In genomic region chr1:52726265-52727113, GRCh38 we compare ENCODE assay signal across 8 cellular contexts. TPM values are rescaled to one million over a fixed set of nuclear protein-coding genes. Genes with fewer than 3 reads are reported as not detected.
DNase-seq lines count a peak whose midpoint lies in the region; ATAC-seq and TF ChIP-seq lines count a peak whose summit lies in the region.

Gene ZYG11B, plus strand, starts transcription at chr1:52726453. Its CDS starts 201 bp downstream, at chr1:52726654.

- H3K4me1 ChIP-seq in heart right ventricle (peaks cover 7 to 41% (median 21%) of the 10 kb centered on the region in 9 donors), upper lobe of right lung (peaks cover 18% of the 10 kb centered on the region)

- WGBS in heart right ventricle, 2 donors = 1% methylated on average over 57 to 59 of the region's 59 CpGs

- in situ Hi-C loops in GM13977 (cut with MboI; ENCODE audit: low pct_unique_long_range_greater_than_20kb, low sequenced_read_pairs, unreplicated experiment) = no loop called here

- peaks cover 19% of the 10 kb centered on the region for H3K4me1 Mint-ChIP-seq in progenitor cell of endocrine pancreas (ENCODE audit: low read depth)

- H3K4me3 ChIP-seq in heart right ventricle (peak within 1 kb of the TSS; percentile 75 to 94 (median 91)), upper lobe of right lung (peak within 1 kb of the TSS; percentile 92)

- ATAC-seq in HG02870 (IDR thresholded peaks at IDR 0.05; ENCODE audit: unreplicated experiment) (peak; percentile 92), heart right ventricle (peak; percentile 92 to 99 (median 98)), upper lobe of right lung (peak; percentile 99)

- H3K36me3 Mint-ChIP-seq in progenitor cell of endocrine pancreas (ENCODE audit: insufficient read depth) = no peaks in the 10 kb centered on the region

- no peaks in the 10 kb centered on the region for H3K9me3 ChIP-seq in heart right ventricle
- no peaks in the 10 kb centered on the region for H3K9me3 ChIP-seq in upper lobe of right lung

- H3K27ac Mint-ChIP-seq in progenitor cell of endocrine pancreas = peak within 1 kb of the TSS; percentile 90

- intact Hi-C loops in heart right ventricle (cut with DNase I) = loop anchor here in 2 of 10 donors (2.0 to 10.0 kb wide), 2 partner anchors 28 to 198 kb away; partner anchors contain the start of genes COA7 (in 1 of the 2), ECHDC2 (in 1 of the 2) and SCP2 (in 1 of the 2)
- intact Hi-C loops in upper lobe of right lung (cut with DNase I) = no loop called here

- TF ChIP-seq CTCF in GM13977 (IDR thresholded peaks at IDR 0.05; ENCODE audit: extremely low read depth, insufficient read depth, missing control alignments) = no peak
- TF ChIP-seq CTCF in heart right ventricle (IDR thresholded peaks at IDR 0.05) = peak in 1 of 9 donors; percentile 13
- no peak for TF ChIP-seq CTCF in progenitor cell of endocrine pancreas (IDR thresholded peaks at IDR 0.05; ENCODE audit: unreplicated experiment)
- TF ChIP-seq CTCF in upper lobe of right lung (IDR thresholded peaks at IDR 0.05) = no peak

- H3K27me3 Mint-ChIP-seq in progenitor cell of endocrine pancreas = no peaks in the 10 kb centered on the region

- DNase-seq in GM13977 (ENCODE audit: low spot score) (peak; percentile 99), NCI-H146 treated with DMSO at 0.1 percent for 48 hours (lab: John Stamatoyannopoulos, UW; ENCODE audit: unreplicated experiment) (peak; percentile 74), T-helper 1 cell (peak; percentile 83 to 89 (median 88)), amniotic epithelial cell (ENCODE audit: low read depth) (peak; percentile 67), heart right ventricle (peak; percentile 91 to 93), progenitor cell of endocrine pancreas (ENCODE audit: low spot score, unreplicated experiment) (peak; percentile 86), upper lobe of right lung (peak; percentile 96)

- no peaks in the 10 kb centered on the region for H3K27me3 ChIP-seq in heart right ventricle
- no peaks in the 10 kb centered on the region for H3K27me3 ChIP-seq in upper lobe of right lung

- H3K27ac ChIP-seq in heart right ventricle = peak within 1 kb of the TSS; percentile 72 to 96 (median 93)
- peak within 1 kb of the TSS; percentile 82 for H3K27ac ChIP-seq in upper lobe of right lung

- no peaks in the 10 kb centered on the region for H3K9me3 Mint-ChIP-seq in progenitor cell of endocrine pancreas (ENCODE audit: low read depth)

- peak within 1 kb of the TSS; percentile 96 for H3K4me3 Mint-ChIP-seq in progenitor cell of endocrine pancreas (ENCODE audit: low read depth)

- peaks cover 0 to 9% (median 0%) of the 10 kb centered on the region in 9 donors for H3K36me3 ChIP-seq in heart right ventricle
- no peaks in the 10 kb centered on the region for H3K36me3 ChIP-seq in upper lobe of right lung

RNA-seq across cellular contexts. Expression of gene ZYG11B, which starts in this region (rescaled TPM):
- 10 to 100 TPM; 48.6 to 84.3 (median 66.3) TPM for total RNA-seq in heart right ventricle
- 10 to 100 TPM in 1 of 2 donors, 1 to 10 TPM in 1; 9.1 to 17.1 TPM for polyA plus RNA-seq in heart right ventricle
- total RNA-seq in progenitor cell of endocrine pancreas = 30.4 and 31.5 TPM in 2 replicates
- total RNA-seq in upper lobe of right lung = 30.5 TPM

Comparison
In these comparisons a context has a peak if more than half of its experiments do, and no peak if none do; other contexts are left out.
1. Peak in every context shown above with its lines: DNase-seq, ATAC-seq, H3K4me3 ChIP-seq and H3K27ac ChIP-seq.